ENCODE assay signal across 15 cellular contexts in the genomic region with DNA sequence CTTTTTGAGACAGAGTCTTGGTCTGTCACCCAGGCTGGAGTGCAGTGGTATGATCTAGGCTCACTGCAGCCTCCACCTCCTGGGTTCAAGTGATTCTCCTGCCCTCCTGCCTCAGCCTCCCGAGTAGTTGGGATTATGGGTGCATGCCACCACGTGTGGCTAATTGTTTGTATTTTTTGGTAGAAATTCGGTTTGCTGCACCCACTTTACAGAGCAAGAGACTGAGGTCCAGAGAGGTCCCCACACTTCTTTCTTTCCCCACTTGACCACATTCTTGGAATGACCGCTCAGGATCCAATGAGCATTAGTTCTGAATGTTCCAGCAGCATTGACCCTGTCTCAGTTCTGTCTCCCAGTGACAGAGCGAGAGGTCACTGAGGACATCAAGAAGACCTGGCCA. TPM values are rescaled to one million over a fixed set of nuclear protein-coding genes. Genes with fewer than 3 reads are reported as not detected.
DNase-seq lines count a peak whose midpoint lies in the region; ATAC-seq and TF ChIP-seq lines count a peak whose summit lies in the region.
"Had no signal": no experiment of that assay in that cellular context is flagged by ENCODE, and none has a peak within 500 bp of the region (broad histone marks: within the 10 kb centered on the region; RNA-seq: fewer than 3 reads in every experiment).

No MANE protein-coding gene starts in this region.

- H3K4me1 ChIP-seq in SK-N-SH (ENCODE audit: control insufficient read depth in 1 of 2, insufficient read depth in 2 of 2, low read depth in 1 of 2, low read length in 1 of 2) (peaks cover 0 to 5% of the 10 kb centered on the region in 2 experiments; a peak in 2 of 4 replicates), neural progenitor cell (peaks cover 5% of the 10 kb centered on the region), spleen (peaks cover 0 to 91% (median 16%) of the 10 kb centered on the region in 6 donors)
- H3K4me1 ChIP-seq: HAP-1 had no signal

- peaks cover 10% of the 10 kb centered on the region for H3K4me1 Mint-ChIP-seq in T-helper 17 cell
- no peaks in the 10 kb centered on the region for H3K4me1 Mint-ChIP-seq in neural progenitor cell

- no peak overlapping the region for H3K4me2 ChIP-seq in SK-N-SH
- no peak overlapping the region for H3K4me2 ChIP-seq in neural progenitor cell
- H3K4me2 ChIP-seq: A549; BLaER1 treated with 17β-estradiol and CSF1 and Interleukin-3, amounts not matched to agents 10 nM and 100 nM had no signal

- H3K9ac ChIP-seq in SK-N-SH (no peak overlapping the region), neural progenitor cell (no peak overlapping the region)
- H3K9ac ChIP-seq: BLaER1 treated with 17β-estradiol and CSF1 and Interleukin-3, amounts not matched to agents 10 nM and 100 nM; GM23248 had no signal

- no peaks in the 10 kb centered on the region for H4K20me1 ChIP-seq in SK-N-SH (ENCODE audit: insufficient read depth)
- peaks cover 4% of the 10 kb centered on the region for H4K20me1 ChIP-seq in neural progenitor cell (ENCODE audit: low read depth)
- H4K20me1 ChIP-seq: BLaER1 treated with 17β-estradiol and CSF1 and Interleukin-3, amounts not matched to agents 10 nM and 100 nM had no signal

- 70% methylated on average over 5 of the region's 5 CpGs for WGBS in SK-N-SH (ENCODE audit: low lambda C conversion rate)
- 75 to 92% (median 86%) methylated on average over 5 of the region's 5 CpGs for WGBS in spleen, 5 donors

- CTCF ChIA-PET in SK-N-SH (lab: Yijun Ruan, JAX) = interaction anchor here (1.0 kb wide), 1 partner anchor 17 kb away, joined by 5 read pairs; no protein-coding TSS in a partner anchor

- no peak overlapping the region for H3K27ac ChIP-seq in SK-N-SH (ENCODE audit: low read depth in 2 of 2, low read length in 1 of 2)
- no peak overlapping the region for H3K27ac ChIP-seq in neural progenitor cell
- H3K27ac ChIP-seq in spleen = peak overlapping the region in 6 of 8 donors; percentile 26 to 99 (median 70)
- H3K27ac ChIP-seq: 22Rv1; A549; BLaER1 treated with 17β-estradiol and CSF1 and Interleukin-3, amounts not matched to agents 10 nM and 100 nM; GM23248 had no signal

- H3K36me3 ChIP-seq in SK-N-SH (replicated peaks in 1 of 2; ENCODE audit: control insufficient read depth in 1 of 2, insufficient read depth in 2 of 2, low read length in 1 of 2) (no peaks in the 10 kb centered on the region), neural progenitor cell (no peaks in the 10 kb centered on the region), spleen (no peaks in the 10 kb centered on the region)
- H3K36me3 ChIP-seq: BLaER1 treated with 17β-estradiol and CSF1 and Interleukin-3, amounts not matched to agents 10 nM and 100 nM; HAP-1 had no signal

- no peak for TF ChIP-seq EP300 in SK-N-SH (IDR thresholded peaks at IDR 0.05; ENCODE audit: borderline replicate concordance in 1 of 2, low read depth in 1 of 2, low read length in 1 of 2)

- no peak for ATAC-seq in SK-N-SH treated with all-trans-retinoic acid at 6 μM for 48 hours
- ATAC-seq in T-helper 17 cell = no peak
- ATAC-seq: A549; CD8-positive, alpha-beta T cell had no signal

- H3K4me3 Mint-ChIP-seq in T-helper 17 cell = peak overlapping the region; percentile 41
- peak overlapping the region; percentile 41 for H3K4me3 Mint-ChIP-seq in neural progenitor cell
- H3K4me3 Mint-ChIP-seq: CD8-positive, alpha-beta T cell had no signal

- no peak overlapping the region for H3K4me3 ChIP-seq in SK-N-SH (ENCODE audit: low read depth in 2 of 2, low read length in 1 of 2)
- no peak overlapping the region for H3K4me3 ChIP-seq in neural progenitor cell
- no peak overlapping the region for H3K4me3 ChIP-seq in spleen
- H3K4me3 ChIP-seq: A549; BLaER1 treated with 17β-estradiol and CSF1 and Interleukin-3, amounts not matched to agents 10 nM and 100 nM; GM23248; HAP-1 had no signal

- TF ChIP-seq CTCF in SK-N-SH (IDR thresholded peaks at IDR 0.05) = no peak
- TF ChIP-seq CTCF in neural progenitor cell (IDR thresholded peaks at IDR 0.05) = no peak
- TF ChIP-seq CTCF in spleen (IDR thresholded peaks at IDR 0.05 in 8 of 11, conservative IDR thresholded peaks at IDR 0.05 in 3 of 11) = no peak

- peaks cover 7% of the 10 kb centered on the region for H3K9me3 Mint-ChIP-seq in neural progenitor cell
- H3K9me3 Mint-ChIP-seq: CD8-positive, alpha-beta T cell had no signal

- H3K27me3 Mint-ChIP-seq in T-helper 17 cell (no peaks in the 10 kb centered on the region), neural progenitor cell (ENCODE audit: insufficient read depth, low read depth) (peaks cover 21% of the 10 kb centered on the region)

- H3K27me3 ChIP-seq in SK-N-SH (ENCODE audit: insufficient read depth) (no peaks in the 10 kb centered on the region), neural progenitor cell (peaks cover 55% of the 10 kb centered on the region), spleen (replicated peaks in 1 of 7) (no peaks in the 10 kb centered on the region)

- peaks cover 22% of the 10 kb centered on the region; the same call in 1 of the 2 replicates for H3K79me2 ChIP-seq in SK-N-SH (ENCODE audit: insufficient read depth)
- H3K79me2 ChIP-seq in neural progenitor cell (ENCODE audit: low read depth) = no peaks in the 10 kb centered on the region

- H3K9me2 ChIP-seq in SK-N-SH = no peaks in the 10 kb centered on the region

- intact Hi-C loops in spleen (cut with DNase I; ENCODE audit: low total_unique reads) = no loop called here

- no peak overlapping the region for H3K27ac Mint-ChIP-seq in T-helper 17 cell
- no peak overlapping the region for H3K27ac Mint-ChIP-seq in neural progenitor cell
- H3K27ac Mint-ChIP-seq: CD8-positive, alpha-beta T cell had no signal

- POLR2A ChIA-PET in SK-N-SH (lab: Yijun Ruan, JAX) = no interaction called here

- H3K9me3 ChIP-seq in SK-N-SH = no peaks in the 10 kb centered on the region
- no peaks in the 10 kb centered on the region for H3K9me3 ChIP-seq in T-helper 17 cell (ENCODE audit: control insufficient read depth, low read length, poor library complexity, severe bottlenecking)
- no peaks in the 10 kb centered on the region for H3K9me3 ChIP-seq in neural progenitor cell (ENCODE audit: low read depth)
- no peaks in the 10 kb centered on the region for H3K9me3 ChIP-seq in spleen
- H3K9me3 ChIP-seq: A549; BLaER1 treated with 17β-estradiol and CSF1 and Interleukin-3, amounts not matched to agents 10 nM and 100 nM; HAP-1 had no signal

- peak; percentile 15 for DNase-seq in SK-N-SH
- DNase-seq in T-helper 17 cell = no peak
- DNase-seq in neural progenitor cell (ENCODE audit: low spot score) = no peak
- no peak for DNase-seq in spleen
- no peak for DNase-seq in NCI-H2081 (lab: John Stamatoyannopoulos, UW)
- no peak for DNase-seq in NCI-H2196 treated with DMSO at 0.1 percent for 48 hours (lab: John Stamatoyannopoulos, UW; ENCODE audit: unreplicated experiment)
- DNase-seq: Calu3; CD8-positive, alpha-beta T cell; DMS53; GM23248 had no signal

- H3K36me3 Mint-ChIP-seq in T-helper 17 cell (ENCODE audit: low read depth) (no peaks in the 10 kb centered on the region), neural progenitor cell (no peaks in the 10 kb centered on the region)
- H3K36me3 Mint-ChIP-seq: CD8-positive, alpha-beta T cell had no signal

- TF ChIP-seq RAD21 in SK-N-SH (IDR thresholded peaks at IDR 0.05; ENCODE audit: low read length) = no peak

- no peak for TF ChIP-seq POLR2A in spleen (IDR thresholded peaks at IDR 0.05)

- peaks cover 9% of the 10 kb centered on the region for H3F3A ChIP-seq in SK-N-SH (replicated peaks; ENCODE audit: insufficient read depth)
- H3F3A ChIP-seq in neural progenitor cell (ENCODE audit: low read depth) = peaks cover 8% of the 10 kb centered on the region

- no peak overlapping the region for H2AFZ ChIP-seq in SK-N-SH (ENCODE audit: low read depth)
- H2AFZ ChIP-seq in neural progenitor cell (replicated peaks) = no peak overlapping the region
- H2AFZ ChIP-seq: GM23248 had no signal

TF ChIP-seq in SK-N-SH, 30 proteins besides CTCF, POLR2A, EP300 and RAD21 (continues in another document):
- no peak for TF ChIP-seq FOSL2 (IDR thresholded peaks at IDR 0.05; ENCODE audit: borderline replicate concordance, low read depth)

TF ChIP-seq in SK-N-SH treated with all-trans-retinoic acid at 6 μM for 48 hours, 23 proteins besides CTCF, POLR2A, EP300 and RAD21:
- TF ChIP-seq, protein P1, sequence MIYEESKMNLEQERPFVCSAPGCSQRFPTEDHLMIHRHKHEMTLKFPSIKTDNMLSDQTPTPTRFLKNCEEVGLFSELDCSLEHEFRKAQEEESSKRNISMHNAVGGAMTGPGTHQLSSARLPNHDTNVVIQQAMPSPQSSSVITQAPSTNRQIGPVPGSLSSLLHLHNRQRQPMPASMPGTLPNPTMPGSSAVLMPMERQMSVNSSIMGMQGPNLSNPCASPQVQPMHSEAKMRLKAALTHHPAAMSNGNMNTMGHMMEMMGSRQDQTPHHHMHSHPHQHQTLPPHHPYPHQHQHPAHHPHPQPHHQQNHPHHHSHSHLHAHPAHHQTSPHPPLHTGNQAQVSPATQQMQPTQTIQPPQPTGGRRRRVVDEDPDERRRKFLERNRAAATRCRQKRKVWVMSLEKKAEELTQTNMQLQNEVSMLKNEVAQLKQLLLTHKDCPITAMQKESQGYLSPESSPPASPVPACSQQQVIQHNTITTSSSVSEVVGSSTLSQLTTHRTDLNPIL (CRISPR knock-in tag; IDR thresholded peaks at IDR 0.05; ENCODE audit: low read depth) = no peak
- TF ChIP-seq TCF4 (CRISPR knock-in tag; IDR thresholded peaks at IDR 0.05; ENCODE audit: borderline replicate concordance) = no peak

RNA-seq across cellular contexts. Expression of a gene that starts 5.3 kb away (rescaled TPM):
- 68.8 and 70.7 TPM in 2 replicates for polyA plus RNA-seq in SK-N-SH (2012; rRNA removed)
- polyA plus RNA-seq in SK-N-SH (2012; cell fraction: cytosol; rRNA removed) = 25.2 and 42.6 TPM in 2 replicates
- 38.5 and 58.7 TPM in 2 replicates for polyA plus RNA-seq in SK-N-SH (2012; cell fraction: nucleus; rRNA removed)
- 10 to 100 TPM; 47.2 to 56.2 TPM for total RNA-seq in T-helper 17 cell
- total RNA-seq in neural progenitor cell (ENCODE audit: low replicate concordance) = 21.0 and 82.9 TPM in 2 replicates
- total RNA-seq in spleen = 100 to 1,000 TPM in 3 of 7 donors, 10 to 100 TPM in 4; 41.7 to 185 (median 91.6) TPM
- 10 to 100 TPM; 11.1 to 28.2 (median 16.5) TPM for polyA plus RNA-seq in spleen

RNA-seq across cellular contexts. Expression of a gene that starts 10.9 kb away (rescaled TPM):
- polyA plus RNA-seq in SK-N-SH (2012; rRNA removed) (68.6 and 82.9 TPM in 2 replicates), spleen (100 to 1,000 TPM in 1 of 3 donors, 10 to 100 TPM in 2; 82.4 to 164 (median 83.0) TPM)
- 11.2 and 17.5 TPM in 2 replicates for polyA plus RNA-seq in SK-N-SH (2012; cell fraction: cytosol; rRNA removed)
- 417 and 423 TPM in 2 replicates for polyA plus RNA-seq in SK-N-SH (2012; cell fraction: nucleus; rRNA removed)
- total RNA-seq in T-helper 17 cell (10 to 100 TPM; 79.1 to 89.0 TPM), neural progenitor cell (ENCODE audit: low replicate concordance) (15.0 and 29.8 TPM in 2 replicates), spleen (10 to 100 TPM; 28.8 to 59.6 (median 43.6) TPM)

RNA-seq across cellular contexts. Expression of a gene that starts 50.0 kb away (rescaled TPM):
- polyA plus RNA-seq in SK-N-SH (2012; rRNA removed) (133 and 216 TPM in 2 replicates), spleen (100 to 1,000 TPM in 1 of 3 donors, 10 to 100 TPM in 2; 46.5 to 122 (median 67.2) TPM)
- 121 and 170 TPM in 2 replicates for polyA plus RNA-seq in SK-N-SH (2012; cell fraction: cytosol; rRNA removed)
- 670 and 707 TPM in 2 replicates for polyA plus RNA-seq in SK-N-SH (2012; cell fraction: nucleus; rRNA removed)
- total RNA-seq in T-helper 17 cell (100 to 1,000 TPM; 218 to 273 TPM), neural progenitor cell (ENCODE audit: low replicate concordance) (41.5 and 60.7 TPM in 2 replicates), spleen (100 to 1,000 TPM in 5 of 7 donors, 10 to 100 TPM in 2; 74.3 to 216 (median 160) TPM)

Comparison
In these comparisons a context has a peak if more than half of its experiments do, and no peak if none do; other contexts are left out.
1. H3K27ac ChIP-seq: peak in spleen (6 of 8); none in SK-N-SH (0 of 2) and neural progenitor cell (single experiment).